ENCODE assay signal across 21 cellular contexts in the genomic region with DNA sequence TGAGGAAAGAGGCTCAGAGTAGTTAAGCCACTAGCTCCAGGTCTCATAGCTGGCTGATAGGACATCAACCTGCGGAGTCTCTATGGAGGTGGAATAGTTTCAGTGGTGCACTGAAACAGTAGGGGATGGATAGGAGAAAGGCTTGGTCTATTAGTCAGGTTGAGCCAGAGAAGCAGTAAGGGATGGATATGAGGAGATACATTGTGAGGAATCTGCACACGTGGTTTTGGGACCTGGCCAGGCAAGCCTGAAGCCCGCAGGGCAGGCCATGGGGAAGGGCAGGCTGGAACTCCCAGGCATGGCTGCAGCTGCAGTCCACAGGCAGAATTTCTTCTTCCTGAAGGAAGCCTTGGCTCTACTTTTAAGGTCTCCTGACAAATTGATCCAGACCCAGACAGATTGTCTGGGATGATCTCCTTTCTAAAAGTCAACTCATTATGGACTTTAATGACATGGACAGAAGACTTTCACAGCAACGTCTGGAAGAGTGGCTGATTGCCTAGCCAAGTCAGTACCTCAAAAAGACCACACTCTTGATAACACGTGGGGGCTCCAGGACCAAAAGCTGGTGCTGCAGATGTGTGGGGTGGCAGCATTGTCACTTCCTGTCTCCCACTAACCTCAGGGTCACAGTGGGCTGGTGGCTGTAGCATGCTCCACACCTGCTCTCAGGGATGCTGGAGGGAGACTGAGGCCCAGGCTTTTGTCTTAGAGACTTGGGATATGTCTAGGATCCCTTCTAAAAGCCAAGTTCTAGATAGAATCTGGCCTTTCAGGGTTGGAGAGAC.
DNase-seq lines count a peak whose midpoint lies in the region; ATAC-seq and TF ChIP-seq lines count a peak whose summit lies in the region.
"Had no signal": no experiment of that assay in that cellular context is flagged by ENCODE, and none has a peak within 500 bp of the region (broad histone marks: within the 10 kb centered on the region; RNA-seq: fewer than 3 reads in every experiment).

No MANE protein-coding gene starts in this region.

- H2AFZ ChIP-seq in mammary epithelial cell (ENCODE audit: low read depth, low read length), result no peak overlapping the region

- peak overlapping the region; percentile 50 for H3K27ac Mint-ChIP-seq in activated naive CD8-positive, alpha-beta T cell treated with anti-CD3 and anti-CD28 coated beads, Interleukin-2, amount 10 ng/mL, durations not matched to agents 7 days and 5 days
- peak overlapping the region in 5 of 9 donors; percentile 6 to 63 (median 24) for H3K27ac Mint-ChIP-seq in naive thymus-derived CD4-positive, alpha-beta T cell
- H3K27ac Mint-ChIP-seq: activated naive CD4-positive, alpha-beta T cell treated with anti-CD3 and anti-CD28 coated beads, Interleukin-2, amount 50 U/mL, for 24 hours; dendritic cell treated with granulocyte-macrophage colony-stimulating factor and Interleukin-4, amounts not matched to agents 40 ng/mL and 50 ng/mL, for 4 days; T-helper 1 cell treated with Interleukin-12 subunit alpha and Interleukin-12 subunit beta and Interleukin-4 antibody, amounts not matched to agents 30 μg/mL and 1 μg/mL, for 36 hours had no signal

- no peak for TF ChIP-seq CTCF in mammary epithelial cell (conservative IDR thresholded peaks at IDR 0.05 in 1 of 2, IDR thresholded peaks at IDR 0.05 in 1 of 2; ENCODE audit: extremely low read depth in 1 of 2, insufficient read depth in 1 of 2, low read depth in 1 of 2, low read length in 2 of 2)
- no peak for TF ChIP-seq CTCF in breast epithelium (IDR thresholded peaks at IDR 0.05)
- TF ChIP-seq CTCF in GM10266 (IDR thresholded peaks at IDR 0.05; ENCODE audit: control insufficient read depth, insufficient read depth, low read depth, missing control alignments), result no peak

- H3K4me1 ChIP-seq in mammary epithelial cell (ENCODE audit: insufficient read depth, low read length) (no peaks in the 10 kb centered on the region), breast epithelium (no peaks in the 10 kb centered on the region), aorta (ENCODE audit: control insufficient read depth in 1 of 2, insufficient read depth in 2 of 2, low read length in 2 of 2) (no peaks in the 10 kb centered on the region)
- H3K4me1 ChIP-seq in naive thymus-derived CD4-positive, alpha-beta T cell (ENCODE audit: control insufficient read depth in 2 of 2, insufficient read depth in 2 of 2, low read length in 2 of 2), result peaks cover 0 to 8% of the 10 kb centered on the region in 2 donors
- H3K4me1 ChIP-seq: A549, Peyer's patch, SJCRH30 had no signal

- no peaks in the 10 kb centered on the region for H3K27me3 Mint-ChIP-seq in activated naive CD8-positive, alpha-beta T cell treated with anti-CD3 and anti-CD28 coated beads, Interleukin-2, amount 10 ng/mL, durations not matched to agents 7 days and 5 days
- no peaks in the 10 kb centered on the region for H3K27me3 Mint-ChIP-seq in naive thymus-derived CD4-positive, alpha-beta T cell
- H3K27me3 Mint-ChIP-seq: activated naive CD4-positive, alpha-beta T cell treated with anti-CD3 and anti-CD28 coated beads, Interleukin-2, amount 50 U/mL, for 24 hours had no signal

- no peak overlapping the region for H3K4me2 ChIP-seq in mammary epithelial cell (ENCODE audit: insufficient read depth, low read depth, low read length)
- H3K4me2 ChIP-seq: A549 had no signal

- H3K79me2 ChIP-seq in mammary epithelial cell (ENCODE audit: insufficient read depth, low read length), result no peaks in the 10 kb centered on the region

- dilution Hi-C loops in mammary epithelial cell (cut with HindIII; ENCODE audit: low sequenced_read_pairs), result no loop called here

- H3K36me3 ChIP-seq in mammary epithelial cell (ENCODE audit: insufficient read depth, low read length) (no peaks in the 10 kb centered on the region), breast epithelium (no peaks in the 10 kb centered on the region), aorta (ENCODE audit: control insufficient read depth in 1 of 2, insufficient read depth in 2 of 2, low read length in 1 of 2) (no peaks in the 10 kb centered on the region)
- H3K36me3 ChIP-seq in naive thymus-derived CD4-positive, alpha-beta T cell (ENCODE audit: control insufficient read depth in 2 of 3, insufficient read depth in 3 of 3, low read length in 3 of 3), result peaks cover 0 to 4% (median 0%) of the 10 kb centered on the region in 3 experiments
- H3K36me3 ChIP-seq: cardiac muscle cell, Peyer's patch, SJCRH30 had no signal

- peak; percentile 90 for ATAC-seq in activated naive CD8-positive, alpha-beta T cell treated with anti-CD3 and anti-CD28 coated beads, Interleukin-2, amount 10 ng/mL, durations not matched to agents 7 days and 5 days (ENCODE audit: low read depth)
- no peak for ATAC-seq in naive thymus-derived CD4-positive, alpha-beta T cell
- peak; percentile 33 for ATAC-seq in aorta (ENCODE audit: low FRiP score)
- ATAC-seq in GM18505 (IDR thresholded peaks at IDR 0.05; ENCODE audit: unreplicated experiment), result no peak
- ATAC-seq: A549 had no signal

- BruUV-seq in mammary epithelial cell (replicated peaks; lab: Mats Ljungman, UMichigan), result no TSS peak

- peak overlapping the region; percentile 17 for H3K4me3 Mint-ChIP-seq in activated naive CD8-positive, alpha-beta T cell treated with anti-CD3 and anti-CD28 coated beads, Interleukin-2, amount 10 ng/mL, durations not matched to agents 7 days and 5 days
- peak overlapping the region in 2 of 10 donors; percentile 12 to 14 for H3K4me3 Mint-ChIP-seq in naive thymus-derived CD4-positive, alpha-beta T cell
- H3K4me3 Mint-ChIP-seq: activated naive CD4-positive, alpha-beta T cell treated with anti-CD3 and anti-CD28 coated beads, Interleukin-2, amount 50 U/mL, for 24 hours; dendritic cell treated with granulocyte-macrophage colony-stimulating factor and Interleukin-4, amounts not matched to agents 40 ng/mL and 50 ng/mL, for 4 days; T-helper 1 cell treated with Interleukin-12 subunit alpha and Interleukin-12 subunit beta and Interleukin-4 antibody, amounts not matched to agents 30 μg/mL and 1 μg/mL, for 36 hours had no signal

- DNase-seq in mammary epithelial cell (peak; percentile 20), breast epithelium (ENCODE audit: low spot score in 2 of 2) (no peak), aorta (no peak), GM10266 (ENCODE audit: extremely low spot score) (no peak), GM19238 (ENCODE audit: insufficient read length, low spot score) (no peak)
- no peak for DNase-seq in activated naive CD8-positive, alpha-beta T cell treated with anti-CD3 and anti-CD28 coated beads, Interleukin-2, amount 10 ng/mL, durations not matched to agents 7 days and 5 days
- no peak for DNase-seq in naive thymus-derived CD4-positive, alpha-beta T cell
- DNase-seq: activated CD4-positive, CD25-positive, alpha-beta regulatory T cell treated with anti-CD3 and anti-CD28 coated beads, Interleukin-2, amount 50 U/mL, for 72 hours; KG1; NCI-H524; nucleus accumbens; Peyer's patch; SJCRH30; substantia nigra had no signal

- H3K4me3 ChIP-seq in mammary epithelial cell (replicated peaks in 1 of 3; ENCODE audit: insufficient read depth in 1 of 3, low read depth in 2 of 3, low read length in 3 of 3) (no peak overlapping the region), breast epithelium (no peak overlapping the region), aorta (ENCODE audit: low read length in 2 of 2) (no peak overlapping the region)
- H3K4me3 ChIP-seq in naive thymus-derived CD4-positive, alpha-beta T cell (ENCODE audit: low read length), result no peak overlapping the region
- H3K4me3 ChIP-seq: A549, cardiac muscle cell, lung, Peyer's patch, SJCRH30 had no signal

- H3K4me1 Mint-ChIP-seq in activated naive CD8-positive, alpha-beta T cell treated with anti-CD3 and anti-CD28 coated beads, Interleukin-2, amount 10 ng/mL, durations not matched to agents 7 days and 5 days, result peaks cover 21% of the 10 kb centered on the region
- H3K4me1 Mint-ChIP-seq in naive thymus-derived CD4-positive, alpha-beta T cell, result peaks cover 0 to 81% (median 57%) of the 10 kb centered on the region in 7 donors

- H3K27ac ChIP-seq in mammary epithelial cell (ENCODE audit: insufficient read depth, low read depth, low read length), result no peak overlapping the region
- no peak overlapping the region for H3K27ac ChIP-seq in breast epithelium
- H3K27ac ChIP-seq in naive thymus-derived CD4-positive, alpha-beta T cell (ENCODE audit: low read depth, low read length), result no peak overlapping the region
- no peak overlapping the region for H3K27ac ChIP-seq in aorta (ENCODE audit: low read depth in 1 of 2, low read length in 2 of 2)
- H3K27ac ChIP-seq: A549, cardiac muscle cell, Peyer's patch, SJCRH30 had no signal

- H3K9me3 ChIP-seq in mammary epithelial cell (replicated peaks; ENCODE audit: insufficient read depth, low read length) (peaks cover 23% of the 10 kb centered on the region), breast epithelium (no peaks in the 10 kb centered on the region), aorta (ENCODE audit: control insufficient read depth, low read length) (no peaks in the 10 kb centered on the region)
- no peaks in the 10 kb centered on the region for H3K9me3 ChIP-seq in naive thymus-derived CD4-positive, alpha-beta T cell (ENCODE audit: control insufficient read depth in 2 of 3, low read length in 3 of 3)
- H3K9me3 ChIP-seq: A549, Peyer's patch, SJCRH30 had no signal

- POLR2A ChIA-PET in activated naive CD8-positive, alpha-beta T cell treated with anti-CD3 and anti-CD28 coated beads, Interleukin-2, amount 10 ng/mL, durations not matched to agents 7 days and 5 days (lab: Charles Lee), result no interaction called here
- POLR2A ChIA-PET in naive thymus-derived CD4-positive, alpha-beta T cell (lab: Charles Lee), result no interaction called here

- 42% methylated on average over 4 of the region's 5 CpGs for WGBS in mammary epithelial cell (ENCODE audit: low coverage, missing lambda C conversion rate)
- 77 to 82% methylated on average over 5 of the region's 5 CpGs for WGBS in aorta, 2 donors

- CTCF ChIA-PET in mammary epithelial cell (lab: Charles Lee; ENCODE audit: low non-redundant PET), result no interaction called here
- CTCF ChIA-PET in naive thymus-derived CD4-positive, alpha-beta T cell (lab: Charles Lee), result no interaction called here

- TF ChIP-seq POLR2A in breast epithelium (IDR thresholded peaks at IDR 0.05), result no peak
- no peak for TF ChIP-seq POLR2A in GM18505 (IDR thresholded peaks at IDR 0.05; ENCODE audit: borderline replicate concordance, extremely low read depth, insufficient read depth, insufficient read length)

- no peaks in the 10 kb centered on the region for H4K20me1 ChIP-seq in mammary epithelial cell (ENCODE audit: insufficient read depth, low read length)

- in situ Hi-C loops in mammary epithelial cell (cut with MboI; ENCODE audit: low sequenced_read_pairs in 2 of 2), result no loop called here

- intact Hi-C loops in mammary epithelial cell (cut with micrococcal nuclease) (no loop called here), breast epithelium (cut with DNase I; ENCODE audit: low total_unique reads) (no loop called here), aorta (cut with DNase I) (loop anchor here in 1 of 2 donors (2.0 kb wide), 1 partner anchor 21 kb away; no protein-coding TSS in a partner anchor)
- intact Hi-C loops in naive thymus-derived CD4-positive, alpha-beta T cell (cut with micrococcal nuclease), result no loop called here

- no peak overlapping the region for H3K9ac ChIP-seq in mammary epithelial cell (ENCODE audit: insufficient read depth, low read length)

- H3K27me3 ChIP-seq in mammary epithelial cell (ENCODE audit: insufficient read depth, low read length), result no peaks in the 10 kb centered on the region
- no peaks in the 10 kb centered on the region for H3K27me3 ChIP-seq in breast epithelium
- no peaks in the 10 kb centered on the region for H3K27me3 ChIP-seq in naive thymus-derived CD4-positive, alpha-beta T cell (ENCODE audit: control insufficient read depth in 2 of 2, insufficient read depth in 2 of 2, low read length in 2 of 2)
- no peaks in the 10 kb centered on the region for H3K27me3 ChIP-seq in aorta (ENCODE audit: control insufficient read depth in 1 of 2, insufficient read depth in 2 of 2, low read length in 1 of 2)
- H3K27me3 ChIP-seq: cardiac muscle cell, Peyer's patch, SJCRH30 had no signal

- H3K9me3 Mint-ChIP-seq in activated naive CD8-positive, alpha-beta T cell treated with anti-CD3 and anti-CD28 coated beads, Interleukin-2, amount 10 ng/mL, durations not matched to agents 7 days and 5 days, result peaks cover 5% of the 10 kb centered on the region
- peaks cover 0 to 10% (median 0%) of the 10 kb centered on the region in 11 donors for H3K9me3 Mint-ChIP-seq in naive thymus-derived CD4-positive, alpha-beta T cell
- H3K9me3 Mint-ChIP-seq: activated naive CD4-positive, alpha-beta T cell treated with anti-CD3 and anti-CD28 coated beads, Interleukin-2, amount 50 U/mL, for 24 hours had no signal

- H3K36me3 Mint-ChIP-seq in activated naive CD8-positive, alpha-beta T cell treated with anti-CD3 and anti-CD28 coated beads, Interleukin-2, amount 10 ng/mL, durations not matched to agents 7 days and 5 days, result peaks cover 28% of the 10 kb centered on the region
- H3K36me3 Mint-ChIP-seq in naive thymus-derived CD4-positive, alpha-beta T cell, result peaks cover 0 to 49% (median 36%) of the 10 kb centered on the region in 5 donors

Comparison
In these comparisons a context has a peak if more than half of its experiments do, and no peak if none do; other contexts are left out.
1. ATAC-seq: peak in activated naive CD8-positive, alpha-beta T cell treated with anti-CD3 and anti-CD28 coated beads, Interleukin-2, amount 10 ng/mL, durations not matched to agents 7 days and 5 days (single experiment) and aorta (single experiment); none in naive thymus-derived CD4-positive, alpha-beta T cell (single experiment) and GM18505 (single experiment).